In genomic region chr3:144912968-144913367, GRCh38 we compare ENCODE assay signal across 6 cellular contexts.
"Had no signal": no experiment of that assay in that cellular context is flagged by ENCODE, and none has a peak within 500 bp of the region (broad histone marks: within the 10 kb centered on the region; RNA-seq: fewer than 3 reads in every experiment).

No MANE protein-coding gene starts in this region.

- DNase-seq: GM23248, GOT3, H9, HCEC 1CT, IMR-90 had no signal

- H2AFZ ChIP-seq: GM23248 had no signal

- H3K4me3 ChIP-seq: GM23248, K562 had no signal

- H3K27ac Mint-ChIP-seq: H9 had no signal

- ATAC-seq: K562 had no signal

- H3K9ac ChIP-seq: GM23248 had no signal

- H3K27ac ChIP-seq: GM23248 had no signal

- H3K4me3 Mint-ChIP-seq: H9 had no signal
